8 cellular contexts compared by ENCODE assay signal in genomic region chr16:4319454-4319853, GRCh38. TPM values are rescaled to one million over a fixed set of nuclear protein-coding genes. Genes with fewer than 3 reads are reported as not detected.
DNase-seq lines count a peak whose midpoint lies in the region; ATAC-seq and TF ChIP-seq lines count a peak whose summit lies in the region.

No MANE protein-coding gene starts in this region.

- DNase-seq in GM10266 (ENCODE audit: extremely low spot score) (peak; percentile 77), NT2/D1 (ENCODE audit: low read depth, low spot score) (no peak), colonic mucosa (peak; percentile 59), NCI-H2196 (lab: John Stamatoyannopoulos, UW; ENCODE audit: unreplicated experiment) (no peak)

- intact Hi-C loops in colonic mucosa (cut with DNase I): no loop called here

- H3K27ac ChIP-seq in colonic mucosa: peak overlapping the region; percentile 27
- peak overlapping the region in 13 of 21 experiments; percentile 9 to 87 (median 71) for H3K27ac ChIP-seq in skin epidermis

- no peaks in the 10 kb centered on the region for H3K9me3 ChIP-seq in NT2/D1 (ENCODE audit: insufficient read depth, low read length)
- H3K9me3 ChIP-seq in colonic mucosa: no peaks in the 10 kb centered on the region

- H3K9ac ChIP-seq in NT2/D1 (ENCODE audit: insufficient read length, low read depth) (peak overlapping the region; percentile 24), colonic mucosa (ENCODE audit: low read depth in 2 of 2, low read length in 2 of 2) (peak overlapping the region in 1 of 2 donors; percentile 6)

- no peak for ATAC-seq in GM19467 (IDR thresholded peaks at IDR 0.05; ENCODE audit: unreplicated experiment)
- ATAC-seq in HG02840 (IDR thresholded peaks at IDR 0.05; ENCODE audit: low FRiP score, unreplicated experiment): no peak
- no peak for ATAC-seq in HG03565 (IDR thresholded peaks at IDR 0.05; ENCODE audit: unreplicated experiment)

- H3K27me3 ChIP-seq in NT2/D1 (ENCODE audit: insufficient read depth, insufficient read length) (peaks cover 17% of the 10 kb centered on the region), colonic mucosa (peaks cover 22% of the 10 kb centered on the region)

- H3K4me3 ChIP-seq in NT2/D1 (ENCODE audit: insufficient read length, low read depth) (no peak overlapping the region), colonic mucosa (no peak overlapping the region), skin epidermis (peak overlapping the region in 1 of 7 experiments; percentile 0)

- TF ChIP-seq CTCF in GM10266 (IDR thresholded peaks at IDR 0.05; ENCODE audit: control insufficient read depth, insufficient read depth, low read depth, missing control alignments): no peak
- no peak for TF ChIP-seq CTCF in colonic mucosa (IDR thresholded peaks at IDR 0.05)

- H3K36me3 ChIP-seq in NT2/D1 (ENCODE audit: insufficient read depth, insufficient read length, low read length): no peaks in the 10 kb centered on the region
- H3K36me3 ChIP-seq in colonic mucosa: no peaks in the 10 kb centered on the region

- H3K4me1 ChIP-seq in NT2/D1 (ENCODE audit: insufficient read depth, insufficient read length) (peaks cover 39% of the 10 kb centered on the region), colonic mucosa (peaks cover 10% of the 10 kb centered on the region)

RNA-seq across cellular contexts. Expression of gene GLIS2, which starts 3.6 kb away (rescaled TPM):
- total RNA-seq in colonic mucosa: 1 to 10 TPM in 1 of 2 donors, under 1 TPM in 1; 0.89 to 4.1 TPM

RNA-seq across cellular contexts. Expression of gene PAM16, which starts 31.7 kb away (rescaled TPM):
- 10 to 100 TPM; 28.2 to 43.6 TPM for total RNA-seq in colonic mucosa

RNA-seq across cellular contexts. Expression of gene TFAP4, which starts 46.6 kb away (rescaled TPM):
- 10 to 100 TPM in 1 of 2 donors, 1 to 10 TPM in 1; 5.4 to 15.4 TPM for total RNA-seq in colonic mucosa

RNA-seq across cellular contexts. Expression of gene VASN, which starts 52.2 kb away (rescaled TPM):
- 1 to 10 TPM; 2.7 to 4.1 TPM for total RNA-seq in colonic mucosa

Comparison
In these comparisons a context has a peak if more than half of its experiments do, and no peak if none do; other contexts are left out.
1. DNase-seq: peak in GM10266 (single experiment) and colonic mucosa (single experiment); none in NT2/D1 (single experiment) and NCI-H2196 (single experiment).